Comparison of ENCODE assay signal across 14 cellular contexts in the genomic region with DNA sequence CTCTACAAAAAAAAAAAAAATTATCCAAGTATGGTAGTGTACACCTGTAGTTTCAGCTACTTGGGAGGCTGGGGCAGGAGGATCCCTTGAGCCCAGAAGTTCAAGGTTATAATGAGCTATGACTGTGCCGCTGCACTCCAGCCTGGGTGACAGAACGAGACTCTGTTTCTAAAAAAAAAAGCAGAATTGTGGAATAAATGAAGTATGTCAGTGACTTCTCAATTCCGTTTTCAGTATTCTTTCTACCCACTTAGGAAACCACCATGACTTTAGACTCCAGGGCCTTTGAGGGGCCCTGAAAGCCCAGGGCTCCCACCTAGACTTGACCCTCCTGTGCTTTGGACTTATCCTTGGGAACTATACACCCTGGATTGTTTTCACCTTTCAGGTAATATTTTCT. TPM values are rescaled to one million over a fixed set of nuclear protein-coding genes. Genes with fewer than 3 reads are reported as not detected.
DNase-seq lines count a peak whose midpoint lies in the region; ATAC-seq, FAIRE-seq and TF ChIP-seq lines count a peak whose summit lies in the region.
"Had no signal": no experiment of that assay in that cellular context is flagged by ENCODE, and none has a peak within 500 bp of the region (broad histone marks: within the 10 kb centered on the region; RNA-seq: fewer than 3 reads in every experiment).

No MANE protein-coding gene starts in this region.

- H3K9me3 ChIP-seq in OCI-LY7 (ENCODE audit: low read length) (no peaks in the 10 kb centered on the region), osteoblast (ENCODE audit: low read depth, low read length) (no peaks in the 10 kb centered on the region)
- H3K9me3 ChIP-seq: tibial artery had no signal

- no TSS peak for BruUV-seq in OCI-LY7 (replicated peaks; lab: Mats Ljungman, UMichigan)

- no peaks in the 10 kb centered on the region for H3K9me2 ChIP-seq in OCI-LY7 (ENCODE audit: insufficient read depth, low read length)

- intact Hi-C loops in OCI-LY7 (cut with micrococcal nuclease; ENCODE audit: unreplicated experiment): loop anchor here (1.0 to 5.0 kb wide), 6 partner anchors 66 to 677 kb away; a partner anchor contains a TSS

- no peaks in the 10 kb centered on the region for H3K27me3 ChIP-seq in osteoblast (ENCODE audit: insufficient read depth, low read length)
- H3K27me3 ChIP-seq: tibial artery had no signal

- no peak for DNase-seq in GM18507 (ENCODE audit: extremely low spot score, insufficient read length, low read depth)
- peak; percentile 52 for DNase-seq in GM20000 (ENCODE audit: low spot score)
- DNase-seq in OCI-LY7 (ENCODE audit: low spot score): peak; percentile 35
- DNase-seq in stimulated activated CD4-positive, alpha-beta T cell treated with anti-CD3 and anti-CD28 coated beads, Interleukin-4, amount 100 ng/mL, for 1 hour: no peak
- no peak for DNase-seq in H54 (ENCODE audit: insufficient read length, low spot score)
- DNase-seq in osteoblast (ENCODE audit: insufficient read length, low spot score, missing footprints): no peak
- DNase-seq: activated CD4-positive, alpha-beta T cell treated with anti-CD3 and anti-CD28 coated beads for 36 hours; activated effector memory CD4-positive, alpha-beta T cell treated with anti-CD3 and anti-CD28 coated beads, Interleukin-2, amount 50 U/mL, for 16 hours; central memory CD4-positive, alpha-beta T cell; MM.1S; tibial artery had no signal

- TF ChIP-seq CTCF in GM20000 (IDR thresholded peaks at IDR 0.05; ENCODE audit: extremely low read depth, missing control alignments) (no peak), OCI-LY7 (conservative IDR thresholded peaks at IDR 0.05; ENCODE audit: low read length) (no peak), osteoblast (IDR thresholded peaks at IDR 0.05; ENCODE audit: extremely low read depth, low read depth, low read length) (no peak)

- no peak for TF ChIP-seq POLR2A in H54 (IDR thresholded peaks at IDR 0.05; ENCODE audit: low read depth, low read length)

- H3K4me1 ChIP-seq in OCI-LY7 (ENCODE audit: insufficient read depth, low read length, poor library complexity, severe bottlenecking) (peaks cover 97% of the 10 kb centered on the region), osteoblast (ENCODE audit: insufficient read depth, low read length) (peaks cover 15% of the 10 kb centered on the region)

- H3K4me2 ChIP-seq in OCI-LY7 (ENCODE audit: low read length) (peak overlapping the region; percentile 73), osteoblast (ENCODE audit: insufficient read depth, low read length) (no peak overlapping the region)

- H3K79me2 ChIP-seq in OCI-LY7 (ENCODE audit: insufficient read depth, low read depth, low read length) (no peaks in the 10 kb centered on the region), osteoblast (ENCODE audit: insufficient read depth, low read length) (no peaks in the 10 kb centered on the region)

- H3K36me3 ChIP-seq in OCI-LY7 (ENCODE audit: insufficient read depth, low read length): no peaks in the 10 kb centered on the region
- no peaks in the 10 kb centered on the region for H3K36me3 ChIP-seq in osteoblast (ENCODE audit: insufficient read depth, low read length)
- H3K36me3 ChIP-seq: tibial artery had no signal

- POLR2A ChIA-PET in OCI-LY7 (lab: Charles Lee): interaction anchor here (0.5 to 1.0 kb wide), 8 partner anchors 42 to 518 kb away, joined by 3 to 4 read pairs (median 3); no protein-coding TSS in a partner anchor

- no peak overlapping the region for H2AFZ ChIP-seq in OCI-LY7 (ENCODE audit: low read length)
- no peak overlapping the region for H2AFZ ChIP-seq in osteoblast (ENCODE audit: low read length)

- peak; percentile 68 for FAIRE-seq in GM18507 (lab: Jason Lieb, UNC)
- no peak for FAIRE-seq in H54 (lab: Jason Lieb, UNC)

- ATAC-seq in HG03066 (IDR thresholded peaks at IDR 0.05; ENCODE audit: low read depth, unreplicated experiment) (peak; percentile 45), GM19467 (IDR thresholded peaks at IDR 0.05; ENCODE audit: unreplicated experiment) (no peak)
- ATAC-seq: activated CD4-positive, alpha-beta T cell treated with anti-CD3 and anti-CD28 coated beads for 36 hours; esophagus mucosa had no signal

- H3K27ac ChIP-seq in OCI-LY7 (ENCODE audit: low read depth, low read length, poor library complexity, severe bottlenecking): peak overlapping the region; percentile 22
- H3K27ac ChIP-seq in osteoblast (ENCODE audit: low read depth, low read length): no peak overlapping the region
- H3K27ac ChIP-seq: tibial artery had no signal

- CTCF ChIA-PET in OCI-LY7 (lab: Charles Lee; ENCODE audit: unreplicated experiment): interaction anchor here (0.9 kb wide), 1 partner anchor 80 kb away, joined by 3 read pairs; no protein-coding TSS in a partner anchor

- H3K4me3 ChIP-seq in OCI-LY7 (ENCODE audit: low read depth, low read length, poor library complexity, severe bottlenecking) (no peak overlapping the region), osteoblast (ENCODE audit: insufficient read depth, low read length) (no peak overlapping the region)
- H3K4me3 ChIP-seq: tibial artery had no signal

- H4K20me1 ChIP-seq in OCI-LY7 (ENCODE audit: insufficient read depth, low read length): peaks cover 13% of the 10 kb centered on the region; the same call in 1 of the 2 replicates
- no peaks in the 10 kb centered on the region for H4K20me1 ChIP-seq in osteoblast (ENCODE audit: insufficient read depth, low read length)

RNA-seq across cellular contexts. Expression of a gene that starts 6.5 kb away (rescaled TPM):
- 23.9 and 32.0 TPM in 2 replicates for total RNA-seq in OCI-LY7 (2014; rRNA removed; shearing (Covaris generic))
- 65.6 and 70.6 TPM in 2 replicates for total RNA-seq in OCI-LY7 (2022)
- 25.3 and 27.1 TPM in 2 replicates for total RNA-seq in osteoblast

Comparison
In these comparisons a context has a peak if more than half of its experiments do, and no peak if none do; other contexts are left out.
1. DNase-seq: peak in GM20000 (single experiment) and OCI-LY7 (single experiment); none in GM18507 (single experiment), stimulated activated CD4-positive, alpha-beta T cell treated with anti-CD3 and anti-CD28 coated beads, Interleukin-4, amount 100 ng/mL, for 1 hour (single experiment), H54 (single experiment) and osteoblast (single experiment).